ENCODE assay signal across 26 cellular contexts in the genomic region with DNA sequence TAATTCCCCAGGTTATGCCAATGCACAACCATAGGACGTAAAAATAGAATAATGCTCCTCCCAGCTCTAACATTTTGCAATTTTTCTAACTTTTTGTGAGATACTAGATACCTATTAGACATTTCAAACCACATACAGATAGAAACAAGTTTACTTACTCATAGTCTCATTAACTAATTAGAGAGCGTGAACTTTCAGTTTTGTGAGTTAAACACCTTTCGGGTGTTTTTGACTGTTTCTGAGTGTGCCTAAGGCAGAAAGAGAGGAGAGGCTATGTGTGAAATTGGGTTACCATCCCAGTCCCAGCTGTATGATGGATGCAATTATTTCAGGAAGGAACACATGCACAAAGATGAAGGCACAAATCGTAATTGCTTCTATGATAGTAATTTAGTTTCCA.
"Had no signal": no experiment of that assay in that cellular context is flagged by ENCODE, and none has a peak within 500 bp of the region (broad histone marks: within the 10 kb centered on the region; RNA-seq: fewer than 3 reads in every experiment).

No MANE protein-coding gene starts in this region.

- H3K4me1 Mint-ChIP-seq: naive thymus-derived CD4-positive, alpha-beta T cell; natural killer cell; stimulated activated effector memory CD8-positive, alpha-beta T cell treated with anti-CD3 and anti-CD28 coated beads, Interleukin-12 subunit alpha, Interleukin-12 subunit beta, amount 100 ng/mL, for 72 hours; stimulated activated naive B cell treated with anti-CD40 and anti-IgM and Interleukin-4, amounts not matched to agents 10 μg/mL and 1 μg/mL and 100 μg/mL, for 72 hours had no signal

- H3K9me3 ChIP-seq: neutrophil, pancreas, prostate gland, right lobe of liver, sigmoid colon, stomach, thoracic aorta, thyroid gland, tibial nerve, upper lobe of left lung, vagina had no signal

- H3K4me1 ChIP-seq: pancreas, prostate gland, right lobe of liver, sigmoid colon, stomach, thyroid gland, tibial nerve, upper lobe of left lung, vagina had no signal

- H3K27ac Mint-ChIP-seq: naive thymus-derived CD4-positive, alpha-beta T cell; natural killer cell; nephron; stimulated activated effector memory CD8-positive, alpha-beta T cell treated with anti-CD3 and anti-CD28 coated beads, Interleukin-12 subunit alpha, Interleukin-12 subunit beta, amount 100 ng/mL, for 72 hours; stimulated activated naive B cell treated with anti-CD40 and anti-IgM and Interleukin-4, amounts not matched to agents 10 μg/mL and 1 μg/mL and 100 μg/mL, for 72 hours; stimulated activated naive CD8-positive, alpha-beta T cell treated with anti-CD3 and anti-CD28 coated beads, Interleukin-15, Interleukin-2, amounts not matched to agents 100 ng/mL and 50 ng/mL, for 24 hours had no signal

- H3K27me3 ChIP-seq: neutrophil, right lobe of liver, sigmoid colon, stomach, thyroid gland, tibial nerve, upper lobe of left lung, vagina had no signal

- H3K27ac ChIP-seq: neutrophil, pancreas, prostate gland, right lobe of liver, sigmoid colon, stomach, thoracic aorta, thyroid gland, tibial nerve, upper lobe of left lung, vagina had no signal

- H3K4me3 ChIP-seq: pancreas, prostate gland, right lobe of liver, sigmoid colon, stomach, thoracic aorta, thyroid gland, tibial nerve, upper lobe of left lung, vagina had no signal

- H3K36me3 ChIP-seq: neutrophil, pancreas, prostate gland, right lobe of liver, sigmoid colon, stomach, thoracic aorta, thyroid gland, tibial nerve, upper lobe of left lung, vagina had no signal

- DNase-seq: naive thymus-derived CD4-positive, alpha-beta T cell; natural killer cell; nucleus accumbens; pancreas; right cardiac atrium; right lobe of liver; sigmoid colon; small intestine; stimulated activated CD4-positive, alpha-beta T cell treated with anti-CD3 and anti-CD28 coated beads, Interleukin-15, amount 100 ng/mL, for 24 hours; stimulated activated CD4-positive, alpha-beta T cell treated with anti-CD3 and anti-CD28 coated beads, Interleukin-2, amount 100 ng/mL, for 24 hours; stimulated activated CD4-positive, alpha-beta T cell treated with anti-CD3 and anti-CD28 coated beads, Interleukin-2, amount 100 ng/mL, for 48 hours; stimulated activated CD4-positive, alpha-beta T cell treated with anti-CD3 and anti-CD28 coated beads, Interleukin-4, amount 100 ng/mL, for 24 hours; stimulated activated naive B cell treated with anti-CD40 and anti-IgM and Interleukin-4, amounts not matched to agents 10 μg/mL and 1 μg/mL and 100 μg/mL, for 72 hours; stimulated activated naive CD4-positive, alpha-beta T cell treated with Interleukin-2 at 50 U/mL for 16 hours; stomach; thyroid gland; trophoblast cell; upper lobe of left lung had no signal

- H3K9me3 Mint-ChIP-seq: naive thymus-derived CD4-positive, alpha-beta T cell; natural killer cell; nephron; stimulated activated effector memory CD8-positive, alpha-beta T cell treated with anti-CD3 and anti-CD28 coated beads, Interleukin-12 subunit alpha, Interleukin-12 subunit beta, amount 100 ng/mL, for 72 hours; stimulated activated naive B cell treated with anti-CD40 and anti-IgM and Interleukin-4, amounts not matched to agents 10 μg/mL and 1 μg/mL and 100 μg/mL, for 72 hours; stimulated activated naive CD8-positive, alpha-beta T cell treated with anti-CD3 and anti-CD28 coated beads, Interleukin-15, Interleukin-2, amounts not matched to agents 100 ng/mL and 50 ng/mL, for 24 hours had no signal

- H3K4me3 Mint-ChIP-seq: naive thymus-derived CD4-positive, alpha-beta T cell; natural killer cell; nephron; stimulated activated effector memory CD8-positive, alpha-beta T cell treated with anti-CD3 and anti-CD28 coated beads, Interleukin-12 subunit alpha, Interleukin-12 subunit beta, amount 100 ng/mL, for 72 hours; stimulated activated naive B cell treated with anti-CD40 and anti-IgM and Interleukin-4, amounts not matched to agents 10 μg/mL and 1 μg/mL and 100 μg/mL, for 72 hours; stimulated activated naive CD8-positive, alpha-beta T cell treated with anti-CD3 and anti-CD28 coated beads, Interleukin-15, Interleukin-2, amounts not matched to agents 100 ng/mL and 50 ng/mL, for 24 hours had no signal

- H3K36me3 Mint-ChIP-seq: naive thymus-derived CD4-positive, alpha-beta T cell; natural killer cell; stimulated activated effector memory CD8-positive, alpha-beta T cell treated with anti-CD3 and anti-CD28 coated beads, Interleukin-12 subunit alpha, Interleukin-12 subunit beta, amount 100 ng/mL, for 72 hours; stimulated activated naive B cell treated with anti-CD40 and anti-IgM and Interleukin-4, amounts not matched to agents 10 μg/mL and 1 μg/mL and 100 μg/mL, for 72 hours had no signal

- H3K27me3 Mint-ChIP-seq: naive thymus-derived CD4-positive, alpha-beta T cell; stimulated activated naive B cell treated with anti-CD40 and anti-IgM and Interleukin-4, amounts not matched to agents 10 μg/mL and 1 μg/mL and 100 μg/mL, for 72 hours; stimulated activated naive CD8-positive, alpha-beta T cell treated with anti-CD3 and anti-CD28 coated beads, Interleukin-15, Interleukin-2, amounts not matched to agents 100 ng/mL and 50 ng/mL, for 24 hours had no signal

- ATAC-seq: naive thymus-derived CD4-positive, alpha-beta T cell; natural killer cell; pancreas; right cardiac atrium; right lobe of liver; stimulated activated effector memory CD8-positive, alpha-beta T cell treated with anti-CD3 and anti-CD28 coated beads, Interleukin-12 subunit alpha, Interleukin-12 subunit beta, amount 100 ng/mL, for 72 hours; stimulated activated naive B cell treated with anti-CD40 and anti-IgM and Interleukin-4, amounts not matched to agents 10 μg/mL and 1 μg/mL and 100 μg/mL, for 72 hours had no signal
